8 cellular contexts compared by ENCODE assay signal in the genomic region with DNA sequence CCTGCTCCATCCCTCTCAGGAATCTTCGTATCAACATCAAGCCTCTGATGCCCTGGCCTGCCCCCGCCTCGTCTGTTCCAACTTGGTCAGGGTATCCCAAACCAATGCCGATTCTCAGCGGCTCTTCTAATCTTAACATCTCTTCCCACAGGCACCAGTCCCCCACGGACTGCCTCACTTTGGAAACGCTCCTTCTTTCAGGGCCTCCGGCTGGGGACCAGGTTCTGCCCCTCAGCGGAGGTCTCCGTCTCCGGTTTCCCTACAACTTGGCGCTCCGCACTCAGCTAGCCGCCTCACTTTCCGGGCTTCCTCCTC. TPM values are rescaled to one million over a fixed set of nuclear protein-coding genes. Genes with fewer than 3 reads are reported as not detected.
DNase-seq lines count a peak whose midpoint lies in the region; ATAC-seq and TF ChIP-seq lines count a peak whose summit lies in the region.

No MANE protein-coding gene starts in this region.

- intact Hi-C loops in left ventricle myocardium inferior (cut with micrococcal nuclease) (no loop called here), spleen (cut with DNase I; ENCODE audit: low total_unique reads) (no loop called here)

- DNase-seq in T-helper 2 cell treated with Interferon-gamma antibody and Interleukin-4, amounts not matched to agents 5 μg/mL and 100 μg/mL, for 36 hours (ENCODE audit: low spot score) = no peak
- DNase-seq in T-helper 2 cell = no peak
- no peak for DNase-seq in T-cell
- no peak for DNase-seq in left ventricle myocardium inferior
- DNase-seq in spleen = no peak
- no peak for DNase-seq in superior temporal gyrus (ENCODE audit: extremely low spot score)
- DNase-seq in SW 1271 (lab: John Stamatoyannopoulos, UW) = no peak
- no peak for DNase-seq in HT-29 (ENCODE audit: low spot score)

- H3K9me3 ChIP-seq in left ventricle myocardium inferior (replicated peaks) (no peaks in the 10 kb centered on the region), spleen (no peaks in the 10 kb centered on the region)

- no peaks in the 10 kb centered on the region for H3K9me3 Mint-ChIP-seq in T-helper 2 cell treated with Interferon-gamma antibody and Interleukin-4, amounts not matched to agents 5 μg/mL and 100 μg/mL, for 36 hours
- H3K9me3 Mint-ChIP-seq in T-cell = no peaks in the 10 kb centered on the region

- no peaks in the 10 kb centered on the region for H3K27me3 ChIP-seq in left ventricle myocardium inferior (ENCODE audit: low read depth)
- H3K27me3 ChIP-seq in spleen (replicated peaks in 1 of 7) = no peaks in the 10 kb centered on the region

- H3K27me3 Mint-ChIP-seq in T-helper 2 cell treated with Interferon-gamma antibody and Interleukin-4, amounts not matched to agents 5 μg/mL and 100 μg/mL, for 36 hours (ENCODE audit: low read depth) = peaks cover 4% of the 10 kb centered on the region
- no peaks in the 10 kb centered on the region for H3K27me3 Mint-ChIP-seq in T-cell

- peaks cover 27% of the 10 kb centered on the region for H3K36me3 Mint-ChIP-seq in T-helper 2 cell treated with Interferon-gamma antibody and Interleukin-4, amounts not matched to agents 5 μg/mL and 100 μg/mL, for 36 hours (ENCODE audit: low read depth)
- H3K36me3 Mint-ChIP-seq in T-cell = peaks cover 36% of the 10 kb centered on the region

- H3K4me3 ChIP-seq in left ventricle myocardium inferior (peak overlapping the region; percentile 93), spleen (peak overlapping the region; percentile 48 to 94 (median 90))

- CTCF ChIA-PET in T-cell (lab: Charles Lee) = interaction anchor here (1.2 to 3.2 kb wide), 5 partner anchors 17 to 56 kb away, joined by 3 to 51 read pairs (median 11); no protein-coding TSS in a partner anchor

- no peak for TF ChIP-seq POLR2A in spleen (IDR thresholded peaks at IDR 0.05)

- peaks cover 21% of the 10 kb centered on the region for H3K4me1 Mint-ChIP-seq in T-helper 2 cell treated with Interferon-gamma antibody and Interleukin-4, amounts not matched to agents 5 μg/mL and 100 μg/mL, for 36 hours (ENCODE audit: low read depth)
- H3K4me1 Mint-ChIP-seq in T-cell = peaks cover 44 to 47% (median 46%) of the 10 kb centered on the region in 3 donors

- POLR2A ChIA-PET in T-cell (lab: Charles Lee) = interaction anchor here (0.6 to 1.3 kb wide), 5 partner anchors 9 to 127 kb away, joined by 3 to 5 read pairs (median 4); no protein-coding TSS in a partner anchor

- H3K27ac ChIP-seq in left ventricle myocardium inferior (replicated peaks) = peak overlapping the region; percentile 91
- H3K27ac ChIP-seq in spleen = peak overlapping the region in 7 of 8 donors; percentile 62 to 89 (median 84)

- WGBS in spleen, 5 donors = 1 to 5% (median 2%) methylated on average over 15 of the region's 15 CpGs

- peak overlapping the region; percentile 96 for H3K4me3 Mint-ChIP-seq in T-helper 2 cell treated with Interferon-gamma antibody and Interleukin-4, amounts not matched to agents 5 μg/mL and 100 μg/mL, for 36 hours
- H3K4me3 Mint-ChIP-seq in T-cell = peak overlapping the region; percentile 94 to 99 (median 97)

- H3K27ac Mint-ChIP-seq in T-helper 2 cell treated with Interferon-gamma antibody and Interleukin-4, amounts not matched to agents 5 μg/mL and 100 μg/mL, for 36 hours = peak overlapping the region; percentile 96
- H3K27ac Mint-ChIP-seq in T-cell = peak overlapping the region; percentile 93 to 96

- H3K36me3 ChIP-seq in left ventricle myocardium inferior (peaks cover 35% of the 10 kb centered on the region), spleen (peaks cover 4 to 39% (median 34%) of the 10 kb centered on the region in 6 donors)

- ATAC-seq in T-cell (replicated peaks in 1 of 4) = no peak

- TF ChIP-seq CTCF in left ventricle myocardium inferior (IDR thresholded peaks at IDR 0.05; ENCODE audit: borderline replicate concordance) (no peak), spleen (IDR thresholded peaks at IDR 0.05 in 8 of 11, conservative IDR thresholded peaks at IDR 0.05 in 3 of 11) (no peak)

- H3K4me1 ChIP-seq in left ventricle myocardium inferior (peaks cover 33% of the 10 kb centered on the region), spleen (peaks cover 14 to 40% (median 29%) of the 10 kb centered on the region in 6 donors)

RNA-seq across cellular contexts. Expression of gene ABCF2, which starts 0.5 kb away (rescaled TPM):
- 10 to 100 TPM; 22.9 to 39.7 (median 38.8) TPM for total RNA-seq in T-cell
- 30.5 TPM for total RNA-seq in left ventricle myocardium inferior
- 10 to 100 TPM; 22.7 to 30.0 (median 29.8) TPM for total RNA-seq in spleen
- 10 to 100 TPM in 2 of 3 donors, 1 to 10 TPM in 1; 9.2 to 19.3 (median 12.9) TPM for polyA plus RNA-seq in spleen
- total RNA-seq in HT-29 (2014; rRNA removed; shearing (Covaris generic)) = 80.2 and 82.5 TPM in 2 replicates

RNA-seq across cellular contexts. Expression of gene CHPF2, which starts 5.8 kb away (rescaled TPM):
- total RNA-seq in T-cell = 10 to 100 TPM; 34.2 to 66.1 (median 64.1) TPM
- 17.3 TPM for total RNA-seq in left ventricle myocardium inferior
- 10 to 100 TPM; 39.9 to 55.4 (median 47.6) TPM for total RNA-seq in spleen
- polyA plus RNA-seq in spleen = 10 to 100 TPM; 16.3 to 30.0 (median 27.8) TPM
- total RNA-seq in HT-29 (2014; rRNA removed; shearing (Covaris generic)) = 72.5 and 87.7 TPM in 2 replicates

RNA-seq across cellular contexts. Expression of gene H2BK1, which starts 16.2 kb away (rescaled TPM):
- total RNA-seq in T-cell = 1 to 10 TPM; 3.1 to 7.7 (median 5.1) TPM
- not detected for total RNA-seq in left ventricle myocardium inferior
- total RNA-seq in spleen = not detected
- under 1 TPM in 1 of 3 donors, not detected in 2; 0.24 TPM for polyA plus RNA-seq in spleen
- not detected in 2 replicates for total RNA-seq in HT-29 (2014; rRNA removed; shearing (Covaris generic))

RNA-seq across cellular contexts. Expression of gene SMARCD3, which starts 22.0 kb away (rescaled TPM):
- total RNA-seq in T-cell (10 to 100 TPM in 2 of 5 donors, 1 to 10 TPM in 3; 6.3 to 28.5 (median 9.1) TPM), left ventricle myocardium inferior (104 TPM), spleen (10 to 100 TPM; 12.0 to 40.2 (median 18.1) TPM)
- 10 to 100 TPM in 2 of 3 donors, 1 to 10 TPM in 1; 8.8 to 16.2 (median 15.1) TPM for polyA plus RNA-seq in spleen
- 1.1 and 1.3 TPM in 2 replicates for total RNA-seq in HT-29 (2014; rRNA removed; shearing (Covaris generic))

RNA-seq across cellular contexts. Expression of gene ASB10, which starts 39.5 kb away (rescaled TPM):
- not detected for total RNA-seq in T-cell
- total RNA-seq in left ventricle myocardium inferior = 35.4 TPM
- total RNA-seq in spleen = not detected
- not detected for polyA plus RNA-seq in spleen
- total RNA-seq in HT-29 (2014; rRNA removed; shearing (Covaris generic)) = not detected in 2 replicates
